ENCODE assay signal across 8 cellular contexts in the genomic region with DNA sequence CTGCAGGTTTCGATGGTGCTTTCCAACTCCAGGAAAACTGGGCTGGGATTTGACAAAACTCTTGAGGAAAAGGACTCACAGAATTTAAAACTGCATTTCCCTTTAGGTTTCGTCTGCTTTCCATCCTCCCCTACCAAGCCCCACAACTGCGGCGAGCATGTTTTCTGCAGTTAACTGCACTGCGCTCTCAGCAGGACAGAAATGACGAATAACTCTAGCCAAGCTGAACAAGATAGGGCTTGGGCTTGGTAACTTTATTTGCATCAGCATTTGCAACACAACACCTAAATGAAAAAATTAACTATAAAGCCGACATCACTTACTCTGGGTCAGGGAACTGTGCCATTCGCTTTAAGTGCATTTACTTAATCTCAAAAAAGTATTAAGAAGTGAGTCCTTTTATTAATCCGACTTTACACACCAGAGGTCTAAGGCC. TPM values are rescaled to one million over a fixed set of nuclear protein-coding genes. Genes with fewer than 3 reads are reported as not detected.
DNase-seq lines count a peak whose midpoint lies in the region; ATAC-seq and TF ChIP-seq lines count a peak whose summit lies in the region.

No MANE protein-coding gene starts in this region.

- peaks cover under 1% of the 10 kb centered on the region for H3K27me3 Mint-ChIP-seq in activated naive CD8-positive, alpha-beta T cell treated with anti-CD3 and anti-CD28 coated beads, Interleukin-2, amount 10 ng/mL, durations not matched to agents 7 days and 5 days

- no peaks in the 10 kb centered on the region for H3K36me3 ChIP-seq in BJ (ENCODE audit: control insufficient read depth, insufficient read depth, low read length)
- no peaks in the 10 kb centered on the region for H3K36me3 ChIP-seq in PC-9 (ENCODE audit: low read depth)
- no peaks in the 10 kb centered on the region for H3K36me3 ChIP-seq in right atrium auricular region
- H3K36me3 ChIP-seq in rectal smooth muscle tissue (ENCODE audit: control insufficient read depth, insufficient read depth, low read length): no peaks in the 10 kb centered on the region

- BruUV-seq in PC-9 (replicated peaks; lab: Mats Ljungman, UMichigan): no TSS peak

- H3K9ac ChIP-seq in rectal smooth muscle tissue (ENCODE audit: low read length): peak overlapping the region; percentile 54

- DNase-seq in BJ (ENCODE audit: low read depth) (no peak), PC-9 (peak in 1 of 2 experiments; percentile 6), right atrium auricular region (ENCODE audit: low spot score) (no peak), A172 (ENCODE audit: low spot score) (no peak)
- peak; percentile 48 for DNase-seq in activated naive CD8-positive, alpha-beta T cell treated with anti-CD3 and anti-CD28 coated beads, Interleukin-2, amount 10 ng/mL, durations not matched to agents 7 days and 5 days

- H3K27me3 ChIP-seq in BJ (ENCODE audit: control insufficient read depth, insufficient read depth, low read length) (no peaks in the 10 kb centered on the region), PC-9 (ENCODE audit: insufficient read depth, low read depth) (no peaks in the 10 kb centered on the region), right atrium auricular region (no peaks in the 10 kb centered on the region), rectal smooth muscle tissue (ENCODE audit: control insufficient read depth, insufficient read depth, low read length) (no peaks in the 10 kb centered on the region)

- H3K4me2 ChIP-seq in PC-9: peak overlapping the region; percentile 85

- peaks cover 9% of the 10 kb centered on the region for H3K36me3 Mint-ChIP-seq in activated naive CD8-positive, alpha-beta T cell treated with anti-CD3 and anti-CD28 coated beads, Interleukin-2, amount 10 ng/mL, durations not matched to agents 7 days and 5 days

- H3K4me3 Mint-ChIP-seq in activated naive CD8-positive, alpha-beta T cell treated with anti-CD3 and anti-CD28 coated beads, Interleukin-2, amount 10 ng/mL, durations not matched to agents 7 days and 5 days: peak overlapping the region; percentile 88

- peaks cover 11% of the 10 kb centered on the region; the same call in 1 of the 2 replicates for H3F3A ChIP-seq in PC-9 (ENCODE audit: insufficient read depth, low read depth)

- ATAC-seq in HG02981 (IDR thresholded peaks at IDR 0.05; ENCODE audit: unreplicated experiment): peak; percentile 42
- ATAC-seq in activated naive CD8-positive, alpha-beta T cell treated with anti-CD3 and anti-CD28 coated beads, Interleukin-2, amount 10 ng/mL, durations not matched to agents 7 days and 5 days (ENCODE audit: low read depth): peak; percentile 63

- peaks cover 32% of the 10 kb centered on the region for H3K79me2 ChIP-seq in PC-9 (ENCODE audit: low read depth)

- H3K4me1 ChIP-seq in PC-9 (replicated peaks; ENCODE audit: insufficient read depth): peaks cover 11% of the 10 kb centered on the region
- H3K4me1 ChIP-seq in right atrium auricular region: peaks cover 0 to 39% of the 10 kb centered on the region in 2 donors
- H3K4me1 ChIP-seq in rectal smooth muscle tissue (ENCODE audit: control insufficient read depth, insufficient read depth, low read length): peaks cover 6% of the 10 kb centered on the region

- H3K27ac ChIP-seq in PC-9 (peak overlapping the region; percentile 52), right atrium auricular region (peak overlapping the region; percentile 96 to 98), rectal smooth muscle tissue (ENCODE audit: low read depth, low read length) (peak overlapping the region; percentile 93)

- TF ChIP-seq CTCF in BJ (IDR thresholded peaks at IDR 0.05; ENCODE audit: insufficient read depth, low read depth, low read length) (no peak), PC-9 (conservative IDR thresholded peaks at IDR 0.05) (no peak), right atrium auricular region (IDR thresholded peaks at IDR 0.05) (no peak)

- POLR2A ChIA-PET in BJ (lab: Charles Lee) (no interaction called here), PC-9 (lab: Charles Lee; ENCODE audit: unreplicated experiment) (interaction anchor here (0.5 kb wide), 1 partner anchor 104 kb away, joined by 3 read pairs; no protein-coding TSS in a partner anchor)
- POLR2A ChIA-PET in activated naive CD8-positive, alpha-beta T cell treated with anti-CD3 and anti-CD28 coated beads, Interleukin-2, amount 10 ng/mL, durations not matched to agents 7 days and 5 days (lab: Charles Lee): interaction anchor here (0.7 to 3.3 kb wide), 2 partner anchors 10 to 163 kb away, joined by 3 to 32 read pairs; partner anchors contain the start of gene IDH1

- peak; percentile 27 for TF ChIP-seq POLR2A in GM18526 (IDR thresholded peaks at IDR 0.05; ENCODE audit: extremely low read depth, insufficient read length)

- no peaks in the 10 kb centered on the region for H4K20me1 ChIP-seq in PC-9 (ENCODE audit: insufficient read depth)

- peaks cover 1% of the 10 kb centered on the region for H3K9me3 Mint-ChIP-seq in activated naive CD8-positive, alpha-beta T cell treated with anti-CD3 and anti-CD28 coated beads, Interleukin-2, amount 10 ng/mL, durations not matched to agents 7 days and 5 days

- H3K9me2 ChIP-seq in PC-9 (ENCODE audit: insufficient read depth): no peaks in the 10 kb centered on the region

- intact Hi-C loops in PC-9 (cut with micrococcal nuclease; ENCODE audit: unreplicated experiment): no loop called here

- peak overlapping the region; percentile 90 for H2AFZ ChIP-seq in PC-9

- H3K4me1 Mint-ChIP-seq in activated naive CD8-positive, alpha-beta T cell treated with anti-CD3 and anti-CD28 coated beads, Interleukin-2, amount 10 ng/mL, durations not matched to agents 7 days and 5 days: peaks cover 31% of the 10 kb centered on the region

- CTCF ChIA-PET in BJ (lab: Yijun Ruan, JAX) (interaction anchor here (0.9 to 2.5 kb wide), 3 partner anchors 11 to 90 kb away, joined by 3 to 15 read pairs (median 3); partner anchors contain the start of gene IDH1), PC-9 (lab: Charles Lee) (interaction anchor here (0.6 kb wide), 1 partner anchor 89 kb away, joined by 3 read pairs; no protein-coding TSS in a partner anchor)

- peak overlapping the region; percentile 94 for H3K27ac Mint-ChIP-seq in activated naive CD8-positive, alpha-beta T cell treated with anti-CD3 and anti-CD28 coated beads, Interleukin-2, amount 10 ng/mL, durations not matched to agents 7 days and 5 days

- peak overlapping the region; percentile 84 for H3K4me3 ChIP-seq in BJ (ENCODE audit: low read depth, low read length)
- H3K4me3 ChIP-seq in PC-9: peak overlapping the region; percentile 80
- peak overlapping the region; percentile 98 for H3K4me3 ChIP-seq in right atrium auricular region
- H3K4me3 ChIP-seq in rectal smooth muscle tissue (ENCODE audit: low read length): peak overlapping the region; percentile 84

- no peaks in the 10 kb centered on the region for H3K9me3 ChIP-seq in PC-9 (ENCODE audit: insufficient read depth, low read depth)
- no peaks in the 10 kb centered on the region for H3K9me3 ChIP-seq in right atrium auricular region

RNA-seq across cellular contexts. Expression of gene PIKFYVE, which starts 0.7 kb away (rescaled TPM):
- 11.5 and 17.6 TPM in 2 replicates for polyA plus RNA-seq in BJ (2011; rRNA removed)
- 23.6 and 24.5 TPM in 2 replicates for polyA minus RNA-seq in BJ (2011; rRNA and poly(A)+ RNA removed)
- total RNA-seq in PC-9 (2021) (11.7 and 14.6 TPM in 2 replicates), right atrium auricular region (10 to 100 TPM; 15.8 to 17.8 TPM)
- total RNA-seq in activated naive CD8-positive, alpha-beta T cell treated with anti-CD3 and anti-CD28 coated beads, Interleukin-2, amount 10 ng/mL, durations not matched to agents 7 days and 5 days: 10 to 100 TPM; 38.7 to 39.8 TPM
- total RNA-seq in A172 (2014; rRNA removed; shearing (Covaris generic)): 25.6 and 29.2 TPM in 2 replicates

RNA-seq across cellular contexts. Expression of gene IDH1, which starts 10.5 kb away (rescaled TPM):
- 41.9 and 63.2 TPM in 2 replicates for polyA plus RNA-seq in BJ (2011; rRNA removed)
- 17.1 and 24.7 TPM in 2 replicates for polyA minus RNA-seq in BJ (2011; rRNA and poly(A)+ RNA removed)
- 193 and 227 TPM in 2 replicates for total RNA-seq in PC-9 (2021)
- total RNA-seq in activated naive CD8-positive, alpha-beta T cell treated with anti-CD3 and anti-CD28 coated beads, Interleukin-2, amount 10 ng/mL, durations not matched to agents 7 days and 5 days: 10 to 100 TPM; 29.5 to 30.0 TPM
- 10 to 100 TPM; 18.6 to 26.6 TPM for total RNA-seq in right atrium auricular region
- total RNA-seq in A172 (2014; rRNA removed; shearing (Covaris generic)): 162 and 172 TPM in 2 replicates
